8 cellular contexts compared by ENCODE assay signal in genomic region chr12:402127-402456, GRCh38. TPM values are rescaled to one million over a fixed set of nuclear protein-coding genes. Genes with fewer than 3 reads are reported as not detected.
DNase-seq lines count a peak whose midpoint lies in the region; ATAC-seq and TF ChIP-seq lines count a peak whose summit lies in the region.

No MANE protein-coding gene starts in this region.

- H3K4me3 Mint-ChIP-seq in MCF 10A (ENCODE audit: unreplicated experiment): no peak overlapping the region

- no peaks in the 10 kb centered on the region for H3K9me3 Mint-ChIP-seq in MCF 10A (ENCODE audit: unreplicated experiment)

- H3K27ac ChIP-seq in mesodermal cell (ENCODE audit: low read depth, low read length, severe bottlenecking): peak overlapping the region; percentile 89

- no peaks in the 10 kb centered on the region for H3K9me3 ChIP-seq in mesodermal cell (ENCODE audit: control insufficient read depth, low read length)

- intact Hi-C loops in MCF 10A (cut with micrococcal nuclease): no loop called here

- no TSS peak for BruUV-seq in MCF 10A (replicated peaks; lab: Mats Ljungman, UMichigan)

- TF ChIP-seq CTCF in AG04449 (IDR thresholded peaks at IDR 0.05; ENCODE audit: insufficient read depth, low read length, missing control alignments): peak; percentile 24
- peak; percentile 9 for TF ChIP-seq CTCF in HFF-Myc (IDR thresholded peaks at IDR 0.05; ENCODE audit: low read depth, low read length, missing control alignments)
- TF ChIP-seq CTCF in MCF 10A (IDR thresholded peaks at IDR 0.05; ENCODE audit: unreplicated experiment): no peak

- H3K36me3 ChIP-seq in mesodermal cell (ENCODE audit: control insufficient read depth, insufficient read depth, low read length): peaks cover 24% of the 10 kb centered on the region

- POLR2A ChIA-PET in AG04449 (lab: Yijun Ruan, JAX) (no interaction called here), MCF 10A (lab: Yijun Ruan, JAX) (interaction anchor here (0.5 to 4.9 kb wide), 4 partner anchors 12 to 396 kb away, joined by 3 to 142 read pairs (median 4); partner anchors contain the start of gene KDM5A)

- H3K4me1 ChIP-seq in mesodermal cell (ENCODE audit: control insufficient read depth, insufficient read depth, low read length, poor library complexity, severe bottlenecking): peaks cover under 1% of the 10 kb centered on the region

- 0% methylated on average over 5 to 6 of the region's 6 CpGs for WGBS in mesodermal cell (ENCODE audit: insufficient coverage in 2 of 2), 2 experiments

- H3K27me3 Mint-ChIP-seq in MCF 10A (ENCODE audit: insufficient read depth, unreplicated experiment): no peaks in the 10 kb centered on the region

- no peak for ATAC-seq in stimulated activated naive CD8-positive, alpha-beta T cell treated with anti-CD3 and anti-CD28 coated beads, Interleukin-15, Interleukin-2, amounts not matched to agents 100 U/mL and 50 U/mL, for 24 hours

- no peak overlapping the region for H3K27ac Mint-ChIP-seq in MCF 10A (ENCODE audit: low read depth, unreplicated experiment)

- H3K4me1 Mint-ChIP-seq in MCF 10A (ENCODE audit: insufficient read depth, unreplicated experiment): peaks cover 17% of the 10 kb centered on the region

- no peaks in the 10 kb centered on the region for H3K36me3 Mint-ChIP-seq in MCF 10A (ENCODE audit: insufficient read depth, unreplicated experiment)

- CTCF ChIA-PET in AG04449 (lab: Yijun Ruan, JAX): interaction anchor here (0.7 to 2.6 kb wide), 8 partner anchors 9 to 145 kb away, joined by 3 to 14 read pairs (median 4); no protein-coding TSS in a partner anchor
- CTCF ChIA-PET in MCF 10A (lab: Yijun Ruan, JAX): interaction anchor here (0.6 to 1.2 kb wide), 11 partner anchors 12 to 869 kb away, joined by 3 to 5 read pairs (median 3); no protein-coding TSS in a partner anchor

- DNase-seq in AG04449 (ENCODE audit: low read depth, low spot score) (no peak), HFF-Myc (ENCODE audit: extremely low read depth, low read depth) (no peak), MCF 10A (ENCODE audit: unreplicated experiment) (peak; percentile 53), NCI-H524 treated with DMSO at 0.1 percent for 48 hours (lab: John Stamatoyannopoulos, UW) (no peak), NCI-H128 (lab: John Stamatoyannopoulos, UW; ENCODE audit: unreplicated experiment) (no peak), kidney glomerular epithelial cell (lab: John Stamatoyannopoulos, UW) (no peak)
- DNase-seq in stimulated activated naive CD8-positive, alpha-beta T cell treated with anti-CD3 and anti-CD28 coated beads, Interleukin-15, Interleukin-2, amounts not matched to agents 100 U/mL and 50 U/mL, for 24 hours: no peak

- H3K4me3 ChIP-seq in AG04449 (ENCODE audit: low read depth, low read length) (peak overlapping the region; percentile 68), HFF-Myc (replicated peaks; ENCODE audit: low read depth, low read length) (peak overlapping the region; percentile 91), mesodermal cell (ENCODE audit: extremely low read depth, insufficient read depth, low read length, poor library complexity, severe bottlenecking) (peak overlapping the region; percentile 87)

RNA-seq across cellular contexts. Expression of gene CCDC77, which starts 0.6 kb away (rescaled TPM):
- 5.5 and 7.2 TPM in 2 replicates for total RNA-seq in MCF 10A (2022)
- polyA plus RNA-seq in mesodermal cell (2013, experiment 1 of 2): 23.1 TPM
- polyA plus RNA-seq in mesodermal cell (2013, experiment 2 of 2): 20.9 TPM

RNA-seq across cellular contexts. Expression of gene KDM5A, which starts 13.0 kb away (rescaled TPM):
- total RNA-seq in MCF 10A (2022): 58.0 and 71.6 TPM in 2 replicates
- polyA plus RNA-seq in mesodermal cell (2013, experiment 1 of 2): 38.0 TPM
- polyA plus RNA-seq in mesodermal cell (2013, experiment 2 of 2): 30.3 TPM

RNA-seq across cellular contexts. Expression of gene B4GALNT3, which starts 57.6 kb away (rescaled TPM):
- total RNA-seq in MCF 10A (2022): 0.68 and 0.76 TPM in 2 replicates
- 15.9 TPM for polyA plus RNA-seq in mesodermal cell (2013, experiment 1 of 2)
- polyA plus RNA-seq in mesodermal cell (2013, experiment 2 of 2): 11.1 TPM
